ENCODE assay signal across 14 cellular contexts in genomic region chr3:31701286-31701685, GRCh38.
DNase-seq lines count a peak whose midpoint lies in the region; ATAC-seq and TF ChIP-seq lines count a peak whose summit lies in the region.
"Had no signal": no experiment of that assay in that cellular context is flagged by ENCODE, and none has a peak within 500 bp of the region (broad histone marks: within the 10 kb centered on the region; RNA-seq: fewer than 3 reads in every experiment).

No MANE protein-coding gene starts in this region.

- no peak overlapping the region for H3K4me3 Mint-ChIP-seq in activated B cell treated with CpG ODN at 0.5 μM for 24 hours
- H3K4me3 Mint-ChIP-seq in nephron progenitor cell, result no peak overlapping the region
- H3K4me3 Mint-ChIP-seq in stimulated activated memory B cell treated with anti-CD40 and anti-IgM and Interleukin-4, amounts not matched to agents 10 μg/mL and 1 μg/mL and 100 μg/mL, for 72 hours, result no peak overlapping the region
- H3K4me3 Mint-ChIP-seq: B cell; CD4-positive, alpha-beta T cell; GM23338 had no signal

- intact Hi-C loops in activated B cell treated with CpG ODN at 0.5 μM for 24 hours (cut with micrococcal nuclease), result no loop called here

- no peak for ATAC-seq in activated B cell treated with CpG ODN at 0.5 μM for 24 hours (ENCODE audit: low read depth)
- no peak for ATAC-seq in stimulated activated memory B cell treated with anti-CD40 and anti-IgM and Interleukin-4, amounts not matched to agents 10 μg/mL and 1 μg/mL and 100 μg/mL, for 72 hours
- ATAC-seq in GM21367 (IDR thresholded peaks at IDR 0.05; ENCODE audit: unreplicated experiment), result no peak
- ATAC-seq in HG02884 (IDR thresholded peaks at IDR 0.05; ENCODE audit: unreplicated experiment), result no peak
- ATAC-seq: GM12878, GM23338 had no signal

- POLR2A ChIA-PET in activated B cell treated with CpG ODN at 0.5 μM for 24 hours (lab: Charles Lee), result no interaction called here

- H3K36me3 Mint-ChIP-seq in activated B cell treated with CpG ODN at 0.5 μM for 24 hours (ENCODE audit: low read depth) (peaks cover 74% of the 10 kb centered on the region), nephron progenitor cell (ENCODE audit: low read depth) (peaks cover 29% of the 10 kb centered on the region)
- H3K36me3 Mint-ChIP-seq in stimulated activated memory B cell treated with anti-CD40 and anti-IgM and Interleukin-4, amounts not matched to agents 10 μg/mL and 1 μg/mL and 100 μg/mL, for 72 hours, result peaks cover 74% of the 10 kb centered on the region

- H3K9me3 Mint-ChIP-seq in activated B cell treated with CpG ODN at 0.5 μM for 24 hours (no peaks in the 10 kb centered on the region), nephron progenitor cell (peaks cover 3% of the 10 kb centered on the region)
- H3K9me3 Mint-ChIP-seq in stimulated activated memory B cell treated with anti-CD40 and anti-IgM and Interleukin-4, amounts not matched to agents 10 μg/mL and 1 μg/mL and 100 μg/mL, for 72 hours, result no peaks in the 10 kb centered on the region
- H3K9me3 Mint-ChIP-seq: CD4-positive, alpha-beta T cell; GM23338 had no signal

- H3K27ac Mint-ChIP-seq in activated B cell treated with CpG ODN at 0.5 μM for 24 hours, result peak overlapping the region; percentile 37
- H3K27ac Mint-ChIP-seq in nephron progenitor cell, result peak overlapping the region; percentile 33
- peak overlapping the region; percentile 25 for H3K27ac Mint-ChIP-seq in stimulated activated memory B cell treated with anti-CD40 and anti-IgM and Interleukin-4, amounts not matched to agents 10 μg/mL and 1 μg/mL and 100 μg/mL, for 72 hours
- H3K27ac Mint-ChIP-seq: B cell; CD4-positive, alpha-beta T cell; GM23338 had no signal

- H3K27me3 Mint-ChIP-seq in activated B cell treated with CpG ODN at 0.5 μM for 24 hours (no peaks in the 10 kb centered on the region), nephron progenitor cell (ENCODE audit: low read depth, poor library complexity) (peaks cover 5% of the 10 kb centered on the region)
- no peaks in the 10 kb centered on the region for H3K27me3 Mint-ChIP-seq in stimulated activated memory B cell treated with anti-CD40 and anti-IgM and Interleukin-4, amounts not matched to agents 10 μg/mL and 1 μg/mL and 100 μg/mL, for 72 hours
- H3K27me3 Mint-ChIP-seq: B cell had no signal

- TF ChIP-seq CTCF in activated B cell treated with CpG ODN at 0.5 μM for 24 hours (IDR thresholded peaks at IDR 0.05), result no peak
- no peak for TF ChIP-seq CTCF in nephron progenitor cell (IDR thresholded peaks at IDR 0.05)

- H3K4me1 Mint-ChIP-seq in activated B cell treated with CpG ODN at 0.5 μM for 24 hours (peaks cover 19% of the 10 kb centered on the region), nephron progenitor cell (peaks cover 23% of the 10 kb centered on the region)
- H3K4me1 Mint-ChIP-seq in stimulated activated memory B cell treated with anti-CD40 and anti-IgM and Interleukin-4, amounts not matched to agents 10 μg/mL and 1 μg/mL and 100 μg/mL, for 72 hours, result peaks cover 27% of the 10 kb centered on the region

- CTCF ChIA-PET in activated B cell treated with CpG ODN at 0.5 μM for 24 hours (lab: Charles Lee), result interaction anchor here (1.6 kb wide), 1 partner anchor 443 kb away, joined by 4 read pairs; no protein-coding TSS in a partner anchor

- DNase-seq in MV-4-11 (lab: John Stamatoyannopoulos, UW) (peak; percentile 60), activated B cell treated with CpG ODN at 0.5 μM for 24 hours (no peak), nephron progenitor cell (no peak), kidney tubule cell (ENCODE audit: low spot score) (no peak)
- DNase-seq: C1 segment of cervical spinal cord; CD4-positive, alpha-beta T cell; DMS79; H7 had no signal
